ENCODE assay signal across 10 cellular contexts in genomic region chr3:98734737-98735136, GRCh38. TPM values are rescaled to one million over a fixed set of nuclear protein-coding genes. Genes with fewer than 3 reads are reported as not detected.
DNase-seq lines count a peak whose midpoint lies in the region; ATAC-seq and TF ChIP-seq lines count a peak whose summit lies in the region.
"Had no signal": no experiment of that assay in that cellular context is flagged by ENCODE, and none has a peak within 500 bp of the region (broad histone marks: within the 10 kb centered on the region; RNA-seq: fewer than 3 reads in every experiment).

No MANE protein-coding gene starts in this region.

- peaks cover 14% of the 10 kb centered on the region for H3K4me1 Mint-ChIP-seq in mesothelial cell of epicardium
- peaks cover 17 to 26% of the 10 kb centered on the region in 2 experiments for H3K4me1 Mint-ChIP-seq in H9

- H3K79me1 ChIP-seq in H9 (ENCODE audit: insufficient read depth, low read depth, low read length, poor library complexity, severe bottlenecking): no peaks in the 10 kb centered on the region

- ATAC-seq in GM19324 (IDR thresholded peaks at IDR 0.05; ENCODE audit: low FRiP score, unreplicated experiment): no peak

- no peak overlapping the region for H3K27ac Mint-ChIP-seq in mesothelial cell of epicardium
- no peak overlapping the region for H3K27ac Mint-ChIP-seq in H9

- no CpG with 5 or more reads among the region's 4 CpGs for WGBS in H9 (ENCODE audit: extremely low coverage, insufficient read length, low lambda C conversion rate)

- H3K36me3 Mint-ChIP-seq in mesothelial cell of epicardium: peaks cover 2% of the 10 kb centered on the region
- H3K36me3 Mint-ChIP-seq in H9 (ENCODE audit: insufficient read depth in 1 of 3, low read depth in 3 of 3): peaks cover 0 to 1% (median 0%) of the 10 kb centered on the region in 3 experiments; a peak in 1 of 7 replicates

- no peak overlapping the region for H3K4ac ChIP-seq in H9 (ENCODE audit: low read depth, low read length)

- H3K4me3 Mint-ChIP-seq in mesothelial cell of epicardium: peak overlapping the region; percentile 84
- no peak overlapping the region for H3K4me3 Mint-ChIP-seq in H9

- no peak overlapping the region for H2BK5ac ChIP-seq in H9 (ENCODE audit: insufficient read length, low read length)

- H3K23me2 ChIP-seq in H9 (ENCODE audit: insufficient read length, low read depth, low read length, poor library complexity, severe bottlenecking): peaks cover 21% of the 10 kb centered on the region

- no peaks in the 10 kb centered on the region for H3K79me2 ChIP-seq in H9 (ENCODE audit: insufficient read depth, low read length)

- no peak for TF ChIP-seq CTCF in BE2C (IDR thresholded peaks at IDR 0.05; ENCODE audit: low read depth, low read length)
- TF ChIP-seq CTCF in cardiac fibroblast (IDR thresholded peaks at IDR 0.05; ENCODE audit: low read depth, low read length): no peak
- TF ChIP-seq CTCF in mesothelial cell of epicardium (IDR thresholded peaks at IDR 0.05; ENCODE audit: unreplicated experiment): no peak
- no peak for TF ChIP-seq CTCF in H9 (conservative IDR thresholded peaks at IDR 0.05)

- no peak overlapping the region for H2BK15ac ChIP-seq in H9 (ENCODE audit: low read depth, low read length)

- DNase-seq in BE2C (peak; percentile 76), cardiac fibroblast (ENCODE audit: low read depth in 2 of 2) (peak; percentile 36 to 50), mesothelial cell of epicardium (ENCODE audit: low spot score in 2 of 2, unreplicated experiment in 2 of 2) (no peak), dedifferentiated amniotic fluid mesenchymal stem cell (ENCODE audit: extremely low spot score) (no peak), H9 (no peak), kidney glomerular epithelial cell (lab: John Stamatoyannopoulos, UW) (no peak)
- DNase-seq: activated CD8-positive, alpha-beta memory T cell treated with anti-CD3 and anti-CD28 coated beads for 24 hours; activated gamma-delta T cell treated with Interleukin-2 at 50 U/mL for 16 hours had no signal

- no peak overlapping the region for H3K14ac ChIP-seq in H9 (ENCODE audit: insufficient read depth, low read length)

- H3K4me2 ChIP-seq in H9 (ENCODE audit: insufficient read depth, insufficient read length, low read length): no peak overlapping the region

- H4K20me1 ChIP-seq in H9 (ENCODE audit: control insufficient read depth, insufficient read depth, insufficient read length): no peaks in the 10 kb centered on the region

- no peaks in the 10 kb centered on the region for H3K27me3 ChIP-seq in BE2C
- peaks cover 31% of the 10 kb centered on the region for H3K27me3 ChIP-seq in HUES6 (ENCODE audit: control insufficient read depth, insufficient read depth, low read length)
- H3K27me3 ChIP-seq in H9 (ENCODE audit: insufficient read depth, low read length): peaks cover 10% of the 10 kb centered on the region; the same call in 1 of the 2 replicates

- H3K9me3 ChIP-seq in BE2C (no peaks in the 10 kb centered on the region), HUES6 (ENCODE audit: control insufficient read depth, insufficient read depth, low read depth, low read length) (no peaks in the 10 kb centered on the region), H9 (ENCODE audit: control insufficient read depth, low read depth, low read length) (no peaks in the 10 kb centered on the region)

- no peak overlapping the region for H3K18ac ChIP-seq in H9 (ENCODE audit: insufficient read length, low read depth, low read length)

- H2BK120ac ChIP-seq in H9 (ENCODE audit: low read depth, low read length, poor library complexity, severe bottlenecking): no peak overlapping the region

- H4K8ac ChIP-seq in H9 (replicated peaks; ENCODE audit: insufficient read length, low read depth, low read length): no peak overlapping the region

- H3K9ac ChIP-seq in HUES6 (ENCODE audit: low read length): no peak overlapping the region
- no peak overlapping the region for H3K9ac ChIP-seq in H9 (ENCODE audit: extremely low read depth, insufficient read length, low read length)

- no peak overlapping the region for H3K23ac ChIP-seq in H9 (ENCODE audit: insufficient read length, low read depth, low read length)

- H3T11ph ChIP-seq in H9 (ENCODE audit: low read length): no peak overlapping the region

- no peak overlapping the region for H2AFZ ChIP-seq in H9 (ENCODE audit: low read length)

- H3K4me3 ChIP-seq in BE2C (ENCODE audit: low read depth, low read length) (peak overlapping the region; percentile 98), HUES6 (ENCODE audit: low read depth, low read length) (peak overlapping the region; percentile 76; the same call in 1 of the 2 replicates), cardiac fibroblast (replicated peaks in 1 of 2; ENCODE audit: low read depth in 2 of 2, low read length in 2 of 2) (peak overlapping the region in 1 of 2 donors; percentile 93)

- no peak overlapping the region for H4K91ac ChIP-seq in H9 (ENCODE audit: insufficient read length, low read depth, low read length)

- no peak overlapping the region for H4K5ac ChIP-seq in H9 (ENCODE audit: insufficient read length, low read depth, low read length)

- H2AK5ac ChIP-seq in H9 (ENCODE audit: insufficient read length, low read length): no peak overlapping the region

- H3K27ac ChIP-seq in HUES6 (ENCODE audit: low read depth, low read length): no peak overlapping the region
- H3K27ac ChIP-seq in H9 (ENCODE audit: insufficient read length, low read depth, low read length): no peak overlapping the region

- H3K9me3 Mint-ChIP-seq in mesothelial cell of epicardium (no peaks in the 10 kb centered on the region), H9 (no peaks in the 10 kb centered on the region; a peak in 1 of 5 replicates)

- H3K4me1 ChIP-seq in BE2C (peaks cover 20% of the 10 kb centered on the region), HUES6 (ENCODE audit: control insufficient read depth, insufficient read depth, low read length) (peaks cover 35% of the 10 kb centered on the region), H9 (ENCODE audit: insufficient read depth, low read length) (no peaks in the 10 kb centered on the region)

- no peak overlapping the region for H2BK20ac ChIP-seq in H9 (ENCODE audit: low read depth, low read length, poor library complexity, severe bottlenecking)

- H2BK12ac ChIP-seq in H9 (ENCODE audit: insufficient read length, low read depth, low read length): no peak overlapping the region

- peaks cover 2% of the 10 kb centered on the region for H3K27me3 Mint-ChIP-seq in mesothelial cell of epicardium (ENCODE audit: low read depth)
- H3K27me3 Mint-ChIP-seq in H9 (ENCODE audit: low read depth): peaks cover 45% of the 10 kb centered on the region

- no peak overlapping the region for H3K56ac ChIP-seq in H9 (ENCODE audit: insufficient read length, low read depth, low read length)

- peaks cover 17% of the 10 kb centered on the region for H3K36me3 ChIP-seq in BE2C
- H3K36me3 ChIP-seq in HUES6 (ENCODE audit: control insufficient read depth, insufficient read depth, low read length): no peaks in the 10 kb centered on the region

RNA-seq across cellular contexts. Expression of gene ST3GAL6, which starts 28.4 kb away (rescaled TPM):
- polyA plus RNA-seq in BE2C (2012; ENCODE audit: insufficient read depth, insufficient read length, low read depth): 59.5 TPM
- total RNA-seq in mesothelial cell of epicardium (9.0 to 14.1 TPM (median 11.1 TPM) in 3 replicates), H9 (2021) (4.7 and 6.4 TPM in 2 replicates)

Comparison
In these comparisons a context has a peak if more than half of its experiments do, and no peak if none do; other contexts are left out.
1. DNase-seq: peak in BE2C (single experiment) and cardiac fibroblast (2 of 2); none in mesothelial cell of epicardium (0 of 2), dedifferentiated amniotic fluid mesenchymal stem cell (single experiment), H9 (single experiment) and kidney glomerular epithelial cell (single experiment).